In genomic region chr17:16886655-16887322, GRCh38 we compare ENCODE assay signal across 19 cellular contexts.
DNase-seq lines count a peak whose midpoint lies in the region; ATAC-seq and TF ChIP-seq lines count a peak whose summit lies in the region.
"Had no signal": no experiment of that assay in that cellular context is flagged by ENCODE, and none has a peak within 500 bp of the region (broad histone marks: within the 10 kb centered on the region; RNA-seq: fewer than 3 reads in every experiment).

No MANE protein-coding gene starts in this region.

- no peaks in the 10 kb centered on the region for H3K27me3 Mint-ChIP-seq in activated naive CD4-positive, alpha-beta T cell treated with anti-CD3 and anti-CD28 coated beads for 36 hours (ENCODE audit: low read depth)

- CTCF ChIA-PET in activated naive CD4-positive, alpha-beta T cell treated with anti-CD3 and anti-CD28 coated beads for 36 hours (lab: Charles Lee), result no interaction called here

- H3K4me1 ChIP-seq in HAP-1, result no peaks in the 10 kb centered on the region
- H3K4me1 ChIP-seq: Caco-2, Peyer's patch had no signal

- ATAC-seq in activated naive CD4-positive, alpha-beta T cell treated with anti-CD3 and anti-CD28 coated beads, Interleukin-2, amount 50 U/mL, for 72 hours, result peak; percentile 43 to 72
- ATAC-seq in HG03571 (IDR thresholded peaks at IDR 0.05; ENCODE audit: unreplicated experiment) (peak; percentile 66), HG03469 (IDR thresholded peaks at IDR 0.05; ENCODE audit: unreplicated experiment) (no peak), HG03442 (IDR thresholded peaks at IDR 0.05; ENCODE audit: unreplicated experiment) (no peak)
- peak; percentile 89 for ATAC-seq in stimulated activated effector memory CD8-positive, alpha-beta T cell treated with anti-CD3 and anti-CD28 coated beads, Interleukin-12 subunit alpha, Interleukin-12 subunit beta, amount 100 ng/mL, for 72 hours
- ATAC-seq: effector memory CD8-positive, alpha-beta T cell; HepG2; natural killer cell had no signal

- no peak for TF ChIP-seq CTCF in GM20000 (IDR thresholded peaks at IDR 0.05; ENCODE audit: extremely low read depth, missing control alignments)

- no peaks in the 10 kb centered on the region for H3K36me3 ChIP-seq in HAP-1 (replicated peaks)
- H3K36me3 ChIP-seq: Peyer's patch had no signal

- no peak overlapping the region for H3K4me3 Mint-ChIP-seq in activated naive CD4-positive, alpha-beta T cell treated with anti-CD3 and anti-CD28 coated beads for 36 hours
- no peak overlapping the region for H3K4me3 Mint-ChIP-seq in stimulated activated effector memory CD8-positive, alpha-beta T cell treated with anti-CD3 and anti-CD28 coated beads, Interleukin-12 subunit alpha, Interleukin-12 subunit beta, amount 100 ng/mL, for 72 hours
- H3K4me3 Mint-ChIP-seq: effector memory CD8-positive, alpha-beta T cell; natural killer cell had no signal

- H3K9me3 ChIP-seq in HAP-1, result no peaks in the 10 kb centered on the region
- H3K9me3 ChIP-seq: Caco-2, Peyer's patch had no signal

- H3K4me1 Mint-ChIP-seq in activated naive CD4-positive, alpha-beta T cell treated with anti-CD3 and anti-CD28 coated beads for 36 hours (ENCODE audit: low read depth), result no peaks in the 10 kb centered on the region
- H3K4me1 Mint-ChIP-seq in stimulated activated effector memory CD8-positive, alpha-beta T cell treated with anti-CD3 and anti-CD28 coated beads, Interleukin-12 subunit alpha, Interleukin-12 subunit beta, amount 100 ng/mL, for 72 hours, result peaks cover 13% of the 10 kb centered on the region
- H3K4me1 Mint-ChIP-seq: natural killer cell had no signal

- intact Hi-C loops in activated naive CD4-positive, alpha-beta T cell treated with anti-CD3 and anti-CD28 coated beads for 36 hours (cut with micrococcal nuclease), result no loop called here

- no peak for DNase-seq in activated naive CD4-positive, alpha-beta T cell treated with anti-CD3 and anti-CD28 coated beads, Interleukin-2, amount 50 U/mL, for 72 hours (ENCODE audit: low spot score in 2 of 2)
- no peak for DNase-seq in activated naive CD4-positive, alpha-beta T cell treated with anti-CD3 and anti-CD28 coated beads for 36 hours
- DNase-seq in GM20000 (ENCODE audit: low spot score) (peak; percentile 32), HAP-1 (ENCODE audit: low spot score in 2 of 2) (no peak)
- DNase-seq in stimulated activated effector memory CD8-positive, alpha-beta T cell treated with anti-CD3 and anti-CD28 coated beads, Interleukin-12 subunit alpha, Interleukin-12 subunit beta, amount 100 ng/mL, for 72 hours (ENCODE audit: low spot score in 2 of 2), result peak in 1 of 2 donors; percentile 52
- DNase-seq: activated CD8-positive, alpha-beta memory T cell treated with anti-CD3 and anti-CD28 coated beads, Interleukin-2, amount 50 U/mL, for 48 hours; Caco-2; effector memory CD8-positive, alpha-beta T cell; foreskin melanocyte; mammary epithelial cell; natural killer cell; NCI-H2107; NCI-H774; Peyer's patch; stimulated activated CD4-positive, alpha-beta T cell treated with anti-CD3 and anti-CD28 coated beads, Interleukin-2, amount 100 ng/mL, for 24 hours had no signal

- in situ Hi-C loops in HAP-1 (cut with MboI; ENCODE audit: low sequenced_read_pairs), result no loop called here

- no peaks in the 10 kb centered on the region for H3K27me3 ChIP-seq in HAP-1 (ENCODE audit: low read depth)
- H3K27me3 ChIP-seq: Peyer's patch had no signal

- no peaks in the 10 kb centered on the region for H3K36me3 Mint-ChIP-seq in activated naive CD4-positive, alpha-beta T cell treated with anti-CD3 and anti-CD28 coated beads, Interleukin-2, amount 50 U/mL, for 72 hours
- no peaks in the 10 kb centered on the region for H3K36me3 Mint-ChIP-seq in activated naive CD4-positive, alpha-beta T cell treated with anti-CD3 and anti-CD28 coated beads for 36 hours (ENCODE audit: low read depth)
- H3K36me3 Mint-ChIP-seq in stimulated activated effector memory CD8-positive, alpha-beta T cell treated with anti-CD3 and anti-CD28 coated beads, Interleukin-12 subunit alpha, Interleukin-12 subunit beta, amount 100 ng/mL, for 72 hours, result no peaks in the 10 kb centered on the region
- H3K36me3 Mint-ChIP-seq: natural killer cell had no signal

- no peak overlapping the region for H3K4me3 ChIP-seq in HAP-1
- H3K4me3 ChIP-seq: Peyer's patch had no signal

- no peaks in the 10 kb centered on the region for H3K9me3 Mint-ChIP-seq in activated naive CD4-positive, alpha-beta T cell treated with anti-CD3 and anti-CD28 coated beads, Interleukin-2, amount 50 U/mL, for 72 hours
- no peaks in the 10 kb centered on the region for H3K9me3 Mint-ChIP-seq in activated naive CD4-positive, alpha-beta T cell treated with anti-CD3 and anti-CD28 coated beads for 36 hours
- no peaks in the 10 kb centered on the region for H3K9me3 Mint-ChIP-seq in stimulated activated effector memory CD8-positive, alpha-beta T cell treated with anti-CD3 and anti-CD28 coated beads, Interleukin-12 subunit alpha, Interleukin-12 subunit beta, amount 100 ng/mL, for 72 hours
- H3K9me3 Mint-ChIP-seq: effector memory CD8-positive, alpha-beta T cell; natural killer cell had no signal

- no peak overlapping the region for H3K27ac Mint-ChIP-seq in activated naive CD4-positive, alpha-beta T cell treated with anti-CD3 and anti-CD28 coated beads, Interleukin-2, amount 50 U/mL, for 72 hours
- H3K27ac Mint-ChIP-seq in activated naive CD4-positive, alpha-beta T cell treated with anti-CD3 and anti-CD28 coated beads for 36 hours, result no peak overlapping the region
- peak overlapping the region; percentile 35 for H3K27ac Mint-ChIP-seq in stimulated activated effector memory CD8-positive, alpha-beta T cell treated with anti-CD3 and anti-CD28 coated beads, Interleukin-12 subunit alpha, Interleukin-12 subunit beta, amount 100 ng/mL, for 72 hours
- H3K27ac Mint-ChIP-seq: effector memory CD8-positive, alpha-beta T cell; natural killer cell had no signal

Comparison
In these comparisons a context has a peak if more than half of its experiments do, and no peak if none do; other contexts are left out.
1. ATAC-seq: peak in activated naive CD4-positive, alpha-beta T cell treated with anti-CD3 and anti-CD28 coated beads, Interleukin-2, amount 50 U/mL, for 72 hours (2 of 2), HG03571 (single experiment) and stimulated activated effector memory CD8-positive, alpha-beta T cell treated with anti-CD3 and anti-CD28 coated beads, Interleukin-12 subunit alpha, Interleukin-12 subunit beta, amount 100 ng/mL, for 72 hours (single experiment); none in HG03469 (single experiment) and HG03442 (single experiment).